ENCODE assay signal across 1 cellular context in the genomic region with DNA sequence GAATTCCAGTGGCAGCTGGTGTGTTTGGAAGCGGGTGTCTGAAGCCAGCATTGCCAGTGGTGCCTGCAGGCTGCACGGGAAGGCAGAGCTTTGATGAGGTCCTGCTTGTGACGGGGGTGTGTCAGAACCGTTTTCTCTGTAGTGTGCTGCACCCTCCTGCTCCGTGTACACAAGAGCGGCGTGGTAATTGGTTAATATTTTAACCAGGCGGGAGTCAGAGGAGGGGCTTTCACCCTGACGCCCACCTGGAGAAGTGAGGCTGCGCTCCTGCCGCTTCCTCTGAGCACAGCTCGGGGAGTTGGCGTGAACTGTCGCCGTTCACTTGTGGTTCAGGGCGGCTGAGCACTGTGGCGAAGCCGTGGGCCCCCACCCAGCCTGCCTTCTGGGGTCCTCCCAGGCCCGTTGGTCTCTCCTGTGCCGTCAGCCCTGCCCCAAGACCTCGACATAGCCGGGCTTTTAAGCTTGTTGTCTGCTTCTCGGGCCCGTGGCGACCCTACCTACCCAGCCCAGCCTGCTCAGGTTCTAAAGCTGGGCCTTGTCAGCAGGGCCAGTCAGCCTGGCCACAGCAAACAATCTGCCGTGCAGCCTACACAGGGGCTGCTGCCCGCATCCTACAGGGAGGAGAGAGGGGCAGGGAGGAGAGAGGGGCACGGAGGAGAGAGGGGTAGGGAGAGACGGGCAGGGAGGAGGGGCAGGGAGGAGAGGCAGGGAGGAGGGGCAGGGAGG.
TF ChIP-seq lines count a peak whose summit lies in the region.

No MANE protein-coding gene starts in this region.

TF ChIP-seq in GM23338, 12 proteins besides CTCF, POLR2A, EP300 and RAD21 (continued from another document):
- TF ChIP-seq ZNF462 (CRISPR knock-in tag; IDR thresholded peaks at IDR 0.05) (no peak), EZH2 (IDR thresholded peaks at IDR 0.05; ENCODE audit: low read depth, unreplicated experiment) (no peak)
